ENCODE assay signal across 26 cellular contexts in genomic region chrX:48824066-48824465, GRCh38. TPM values are rescaled to one million over a fixed set of nuclear protein-coding genes. Genes with fewer than 3 reads are reported as not detected.
DNase-seq lines count a peak whose midpoint lies in the region; ATAC-seq and TF ChIP-seq lines count a peak whose summit lies in the region.
"Had no signal": no experiment of that assay in that cellular context is flagged by ENCODE, and none has a peak within 500 bp of the region (broad histone marks: within the 10 kb centered on the region; RNA-seq: fewer than 3 reads in every experiment).

No MANE protein-coding gene starts in this region.

- no peak overlapping the region for H3K4me3 ChIP-seq in osteoblast (ENCODE audit: insufficient read depth, low read length)
- H3K4me3 ChIP-seq: BLaER1, GM12878 had no signal

- H3K9me3 Mint-ChIP-seq in natural killer cell treated with Interleukin-12 subunit alpha and Interleukin-12 subunit beta and Interleukin-15 and Interleukin-18, amount 100 ng/mL, for 72 hours: no peaks in the 10 kb centered on the region
- no peaks in the 10 kb centered on the region for H3K9me3 Mint-ChIP-seq in natural killer cell
- H3K9me3 Mint-ChIP-seq: CD8-positive, alpha-beta memory T cell had no signal

- no peak overlapping the region for H3K27ac ChIP-seq in osteoblast (ENCODE audit: low read depth, low read length)
- H3K27ac ChIP-seq: BLaER1 had no signal

- H3K4me3 Mint-ChIP-seq in natural killer cell treated with Interleukin-12 subunit alpha and Interleukin-12 subunit beta and Interleukin-15 and Interleukin-18, amount 100 ng/mL, for 72 hours: no peak overlapping the region
- no peak overlapping the region for H3K4me3 Mint-ChIP-seq in natural killer cell
- H3K4me3 Mint-ChIP-seq: CD14-positive monocyte; CD4-positive, alpha-beta memory T cell; CD8-positive, alpha-beta memory T cell had no signal

- ATAC-seq in natural killer cell treated with Interleukin-12 subunit alpha and Interleukin-12 subunit beta and Interleukin-15 and Interleukin-18, amount 100 ng/mL, for 72 hours: no peak
- no peak for ATAC-seq in natural killer cell
- ATAC-seq: GM12878 had no signal

- no peak for TF ChIP-seq CTCF in natural killer cell (IDR thresholded peaks at IDR 0.05)
- no peak for TF ChIP-seq CTCF in osteoblast (IDR thresholded peaks at IDR 0.05; ENCODE audit: extremely low read depth, low read depth, low read length)

- intact Hi-C loops in natural killer cell (cut with micrococcal nuclease): no loop called here

- H3K27me3 Mint-ChIP-seq in natural killer cell treated with Interleukin-12 subunit alpha and Interleukin-12 subunit beta and Interleukin-15 and Interleukin-18, amount 100 ng/mL, for 72 hours: peaks cover 0 to 11% of the 10 kb centered on the region in 2 donors
- H3K27me3 Mint-ChIP-seq in natural killer cell (ENCODE audit: low read depth in 2 of 2): peaks cover 12 to 14% of the 10 kb centered on the region in 2 donors

- H3K9me3 ChIP-seq in osteoblast (ENCODE audit: low read depth, low read length): no peaks in the 10 kb centered on the region
- H3K9me3 ChIP-seq: BE2C had no signal

- H3K27ac Mint-ChIP-seq in natural killer cell treated with Interleukin-12 subunit alpha and Interleukin-12 subunit beta and Interleukin-15 and Interleukin-18, amount 100 ng/mL, for 72 hours: no peak overlapping the region
- no peak overlapping the region for H3K27ac Mint-ChIP-seq in natural killer cell
- H3K27ac Mint-ChIP-seq: CD4-positive, alpha-beta memory T cell; CD4-positive, CD25-positive, alpha-beta regulatory T cell had no signal

- no peaks in the 10 kb centered on the region for H3K79me2 ChIP-seq in osteoblast (ENCODE audit: insufficient read depth, low read length)

- no peaks in the 10 kb centered on the region for H4K20me1 ChIP-seq in osteoblast (ENCODE audit: insufficient read depth, low read length)
- H4K20me1 ChIP-seq: BLaER1 had no signal

- no peaks in the 10 kb centered on the region for H3K4me1 ChIP-seq in osteoblast (ENCODE audit: insufficient read depth, low read length)
- H3K4me1 ChIP-seq: BE2C, BLaER1 had no signal

- no peaks in the 10 kb centered on the region for H3K36me3 Mint-ChIP-seq in natural killer cell treated with Interleukin-12 subunit alpha and Interleukin-12 subunit beta and Interleukin-15 and Interleukin-18, amount 100 ng/mL, for 72 hours
- no peaks in the 10 kb centered on the region for H3K36me3 Mint-ChIP-seq in natural killer cell
- H3K36me3 Mint-ChIP-seq: CD4-positive, CD25-positive, alpha-beta regulatory T cell had no signal

- peak; percentile 40 for DNase-seq in natural killer cell treated with Interleukin-12 subunit alpha and Interleukin-12 subunit beta and Interleukin-15 and Interleukin-18, amount 100 ng/mL, for 72 hours (ENCODE audit: low spot score)
- DNase-seq in natural killer cell (no peak), osteoblast (ENCODE audit: insufficient read length, low spot score, missing footprints) (peak; percentile 63), NCI-H748 (lab: John Stamatoyannopoulos, UW; ENCODE audit: unreplicated experiment) (no peak)
- no peak for DNase-seq in activated CD4-positive, alpha-beta T cell treated with anti-CD3 and anti-CD28 coated beads for 48 hours
- DNase-seq: 8988T; ACHN; BE2C; C1 segment of cervical spinal cord; CD4-positive, alpha-beta memory T cell; CD4-positive, CD25-positive, alpha-beta regulatory T cell; CD8-positive, alpha-beta memory T cell; COR-L47; DMS 273 treated with DMSO at 0.1 percent for 48 hours; DMS153; DMS53; DMS79; DND-41; EL; GDM1 had no signal

- no peak overlapping the region for H2AFZ ChIP-seq in osteoblast (ENCODE audit: low read length)

- peaks cover 4% of the 10 kb centered on the region for H3K36me3 ChIP-seq in osteoblast (ENCODE audit: insufficient read depth, low read length)
- H3K36me3 ChIP-seq: BE2C had no signal

- peaks cover 0 to 7% of the 10 kb centered on the region in 2 donors for H3K4me1 Mint-ChIP-seq in natural killer cell treated with Interleukin-12 subunit alpha and Interleukin-12 subunit beta and Interleukin-15 and Interleukin-18, amount 100 ng/mL, for 72 hours (ENCODE audit: low read depth in 2 of 2)
- peaks cover 0 to 10% of the 10 kb centered on the region in 2 donors for H3K4me1 Mint-ChIP-seq in natural killer cell

- no peak overlapping the region for H3K4me2 ChIP-seq in osteoblast (ENCODE audit: insufficient read depth, low read length)
- H3K4me2 ChIP-seq: BLaER1 had no signal

- H3K27me3 ChIP-seq in osteoblast (ENCODE audit: insufficient read depth, low read length): no peaks in the 10 kb centered on the region
- H3K27me3 ChIP-seq: BE2C had no signal

RNA-seq across cellular contexts. Expression of gene ERAS, which starts 2.2 kb away (rescaled TPM):
- total RNA-seq in natural killer cell treated with Interleukin-12 subunit alpha and Interleukin-12 subunit beta and Interleukin-15 and Interleukin-18, amount 100 ng/mL, for 72 hours: not detected
- total RNA-seq in natural killer cell (not detected), osteoblast (not detected in 2 replicates)
- total RNA-seq: A673; CD4-positive, alpha-beta memory T cell; CD4-positive, CD25-positive, alpha-beta regulatory T cell; Daoy; GM12878 had no signal

RNA-seq across cellular contexts. Expression of gene PCSK1N, which starts 11.3 kb away (rescaled TPM):
- total RNA-seq in natural killer cell treated with Interleukin-12 subunit alpha and Interleukin-12 subunit beta and Interleukin-15 and Interleukin-18, amount 100 ng/mL, for 72 hours: under 1 TPM; 0.42 to 0.55 TPM
- total RNA-seq in natural killer cell: under 1 TPM in 2 of 3 donors, not detected in 1; 0.35 to 0.89 TPM
- total RNA-seq in osteoblast: not detected in 2 replicates
- total RNA-seq: GM12878 had no signal

RNA-seq across cellular contexts. Expression of gene HDAC6, which starts 22.2 kb away (rescaled TPM):
- 10 to 100 TPM; 66.0 to 71.5 TPM for total RNA-seq in natural killer cell treated with Interleukin-12 subunit alpha and Interleukin-12 subunit beta and Interleukin-15 and Interleukin-18, amount 100 ng/mL, for 72 hours
- total RNA-seq in natural killer cell (100 to 1,000 TPM in 2 of 3 donors, 10 to 100 TPM in 1; 97.4 to 118 (median 101) TPM), osteoblast (30.1 and 30.4 TPM in 2 replicates)

RNA-seq across cellular contexts. Expression of gene GATA1, which starts 37.7 kb away (rescaled TPM):
- total RNA-seq in natural killer cell treated with Interleukin-12 subunit alpha and Interleukin-12 subunit beta and Interleukin-15 and Interleukin-18, amount 100 ng/mL, for 72 hours: under 1 TPM in 1 of 2 donors, not detected in 1; 0.73 TPM
- total RNA-seq in natural killer cell: 1 to 10 TPM in 1 of 3 donors, under 1 TPM in 2; 0.41 to 3.0 (median 0.49) TPM
- not detected in 2 replicates for total RNA-seq in osteoblast
- total RNA-seq: A673; CD4-positive, alpha-beta memory T cell; CD8-positive, alpha-beta memory T cell; Daoy; G401 had no signal

Comparison
In these comparisons a context has a peak if more than half of its experiments do, and no peak if none do; other contexts are left out.
1. DNase-seq: peak in natural killer cell treated with Interleukin-12 subunit alpha and Interleukin-12 subunit beta and Interleukin-15 and Interleukin-18, amount 100 ng/mL, for 72 hours (single experiment) and osteoblast (single experiment); none in natural killer cell (single experiment), activated CD4-positive, alpha-beta T cell treated with anti-CD3 and anti-CD28 coated beads for 48 hours (single experiment) and NCI-H748 (single experiment).